ENCODE assay signal across 1 cellular context in genomic region chr4:185853841-185854240, GRCh38.
TF ChIP-seq lines count a peak whose summit lies in the region.

No MANE protein-coding gene starts in this region.

TF ChIP-seq in SK-N-SH, 30 proteins besides CTCF, POLR2A, EP300 and RAD21 (continued from another document):
- TF ChIP-seq USF2 (IDR thresholded peaks at IDR 0.05; ENCODE audit: borderline replicate concordance, low read depth, low read length) (no peak), GABPA (IDR thresholded peaks at IDR 0.05; ENCODE audit: low read depth) (no peak), RFX5 (IDR thresholded peaks at IDR 0.05; ENCODE audit: low read length) (no peak), FOSL2 (IDR thresholded peaks at IDR 0.05; ENCODE audit: borderline replicate concordance, low read depth) (no peak)
TF ChIP-seq in SK-N-SH: peak in this region for 0.
